Comparison of ENCODE assay signal across 12 cellular contexts in genomic region chr14:97602438-97603117, GRCh38.
A peak's percentile ranks its signal among the peaks of the same experiment; 100 is the strongest.
DNase-seq lines count a peak whose midpoint lies in the region; ATAC-seq, FAIRE-seq and TF ChIP-seq lines count a peak whose summit lies in the region.
"Had no signal": no experiment of that assay in that cellular context is flagged by ENCODE, and none has a peak within 500 bp of the region (broad histone marks: within the 10 kb centered on the region; RNA-seq: fewer than 3 reads in every experiment).

No MANE protein-coding gene starts in this region.

- H3K36me3 ChIP-seq in small intestine (ENCODE audit: control insufficient read depth in 2 of 2, insufficient read depth in 2 of 2, low read length in 2 of 2) = no peaks in the 10 kb centered on the region
- no peaks in the 10 kb centered on the region for H3K36me3 ChIP-seq in stomach

- no peak overlapping the region for H3K27ac Mint-ChIP-seq in glutamatergic neuron (ENCODE audit: unreplicated experiment)

- H3K27me3 ChIP-seq in small intestine (ENCODE audit: control insufficient read depth in 2 of 2, insufficient read depth in 2 of 2, low read length in 2 of 2) (no peaks in the 10 kb centered on the region), stomach (peaks cover 0 to 31% (median 0%) of the 10 kb centered on the region in 3 donors)
- H3K27me3 ChIP-seq: hepatocyte had no signal

- no peak for TF ChIP-seq CTCF in stomach (IDR thresholded peaks at IDR 0.05)
- no peak for TF ChIP-seq CTCF in glutamatergic neuron (IDR thresholded peaks at IDR 0.05; ENCODE audit: partially characterized antibody, unreplicated experiment)

- no peak for TF ChIP-seq EP300 in stomach (IDR thresholded peaks at IDR 0.05)

- intact Hi-C loops in stomach (cut with DNase I; ENCODE audit: low total_unique reads) = no loop called here

- peaks cover 14% of the 10 kb centered on the region for H3K36me3 Mint-ChIP-seq in glutamatergic neuron (ENCODE audit: unreplicated experiment)

- WGBS in small intestine, 3 donors = 47 to 74% (median 59%) methylated on average over 13 of the region's 13 CpGs
- 52 to 61% (median 58%) methylated on average over 12 to 13 of the region's 13 CpGs for WGBS in stomach, 5 donors

- H3K4me1 Mint-ChIP-seq in glutamatergic neuron (ENCODE audit: low read depth, unreplicated experiment) = no peaks in the 10 kb centered on the region

- peak overlapping the region; percentile 56 to 69 for H3K27ac ChIP-seq in small intestine (ENCODE audit: low read depth in 1 of 2, low read length in 1 of 2)
- H3K27ac ChIP-seq in stomach = peak overlapping the region in 3 of 5 donors; percentile 3 to 38 (median 26)
- H3K27ac ChIP-seq: hepatocyte had no signal

- peak; percentile 76 for DNase-seq in activated gamma-delta T cell treated with Interleukin-2 at 50 U/mL for 16 hours
- DNase-seq in activated gamma-delta T cell (lab: John Stamatoyannopoulos, UW) = no peak
- DNase-seq in activated T-helper 1 cell treated with anti-CD3 and anti-CD28 coated beads, Interleukin-2, amount 50 U/mL, for 16 hours (ENCODE audit: low read depth in 1 of 2, low spot score in 1 of 2) = peak; percentile 41 to 57
- peak; percentile 44 for DNase-seq in small intestine
- no peak for DNase-seq in stomach
- no peak for DNase-seq in glutamatergic neuron
- DNase-seq in NCI-H2227 treated with DMSO at 0.1 percent for 48 hours (lab: John Stamatoyannopoulos, UW) = no peak
- DNase-seq: cortex of kidney, Karpas-422 had no signal

- no peak for FAIRE-seq in small intestine (lab: Jason Lieb, UNC)
- FAIRE-seq: GM19239 had no signal

- no peak for ATAC-seq in GM19328 (IDR thresholded peaks at IDR 0.05; ENCODE audit: unreplicated experiment)

- no peaks in the 10 kb centered on the region for H3K27me3 Mint-ChIP-seq in glutamatergic neuron (ENCODE audit: unreplicated experiment)

- H3K9me3 Mint-ChIP-seq in glutamatergic neuron (ENCODE audit: unreplicated experiment) = no peaks in the 10 kb centered on the region

- H3K4me1 ChIP-seq in small intestine (ENCODE audit: control insufficient read depth in 2 of 2, insufficient read depth in 1 of 2, low read depth in 1 of 2, low read length in 1 of 2) (no peaks in the 10 kb centered on the region), stomach (no peaks in the 10 kb centered on the region)

- no peak for TF ChIP-seq POLR2A in stomach (IDR thresholded peaks at IDR 0.05)

- no peak overlapping the region for H3K4me3 ChIP-seq in small intestine (ENCODE audit: low read depth in 1 of 2, low read length in 2 of 2)
- no peak overlapping the region for H3K4me3 ChIP-seq in stomach
- H3K4me3 ChIP-seq: hepatocyte had no signal

- H3K9me3 ChIP-seq in small intestine (ENCODE audit: control insufficient read depth, low read depth) = no peaks in the 10 kb centered on the region
- no peaks in the 10 kb centered on the region for H3K9me3 ChIP-seq in stomach

- no peak overlapping the region for H3K4me3 Mint-ChIP-seq in glutamatergic neuron (ENCODE audit: unreplicated experiment)

Comparison
In these comparisons a context has a peak if more than half of its experiments do, and no peak if none do; other contexts are left out.
1. DNase-seq: peak in activated gamma-delta T cell treated with Interleukin-2 at 50 U/mL for 16 hours (single experiment), activated T-helper 1 cell treated with anti-CD3 and anti-CD28 coated beads, Interleukin-2, amount 50 U/mL, for 16 hours (2 of 2) and small intestine (single experiment); none in activated gamma-delta T cell (single experiment), stomach (single experiment), glutamatergic neuron (single experiment) and NCI-H2227 treated with DMSO at 0.1 percent for 48 hours (single experiment).